Comparison of ENCODE assay signal across 9 cellular contexts in the genomic region with DNA sequence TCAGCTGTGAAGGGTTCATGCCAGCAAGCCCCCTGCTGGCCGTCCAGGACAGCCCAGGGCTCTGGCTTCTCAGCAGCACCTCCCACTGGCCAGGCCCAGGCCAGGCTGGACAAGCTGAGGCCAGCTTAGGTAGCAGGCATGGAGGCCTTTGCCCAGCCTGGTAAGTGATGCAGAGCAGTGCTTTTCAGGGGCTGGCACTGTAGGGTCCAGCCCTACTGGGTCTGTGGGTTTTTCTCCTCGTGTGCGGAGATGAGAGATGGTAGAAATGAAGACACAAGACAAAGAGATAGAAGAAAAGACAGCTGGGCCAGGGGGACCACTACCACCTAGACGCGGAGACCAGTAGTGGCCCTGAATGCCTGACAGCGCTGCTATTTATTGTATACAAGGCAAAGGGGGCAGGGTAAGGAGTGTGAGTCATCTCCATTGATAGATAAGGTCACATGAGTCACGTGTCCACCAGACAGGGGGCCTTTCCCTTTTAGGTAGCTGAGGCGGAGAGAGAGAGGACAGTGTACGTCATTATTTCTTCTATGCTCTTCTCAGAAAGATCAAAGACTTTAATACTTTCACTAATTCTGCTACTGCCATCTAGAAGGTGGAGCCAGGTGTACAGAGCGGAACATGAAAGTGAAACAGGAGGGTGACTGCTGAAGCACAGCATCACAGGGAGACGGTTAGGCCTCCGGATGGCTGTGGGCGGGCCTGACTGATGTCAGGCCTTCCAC. TPM values are rescaled to one million over a fixed set of nuclear protein-coding genes. Genes with fewer than 3 reads are reported as not detected.
A peak's percentile ranks its signal among the peaks of the same experiment; 100 is the strongest.
DNase-seq lines count a peak whose midpoint lies in the region; ATAC-seq and TF ChIP-seq lines count a peak whose summit lies in the region.
"Not testable (repeated sequence)": the region's sequence is repeated elsewhere in the genome, so short reads cannot be mapped to it uniquely, and the experiment has no call there.
"Had no signal": no experiment of that assay in that cellular context is flagged by ENCODE, and none has a peak within 500 bp of the region (broad histone marks: within the 10 kb centered on the region; RNA-seq: fewer than 3 reads in every experiment).

No MANE protein-coding gene starts in this region.

- TF ChIP-seq CTCF in GM13976 (IDR thresholded peaks at IDR 0.05; ENCODE audit: borderline replicate concordance, control extremely low read depth, extremely low read depth, insufficient read depth, missing control alignments): peak; percentile 37

- in situ Hi-C loops in GM13976 (cut with MboI; ENCODE audit: low sequenced_read_pairs, unreplicated experiment): not testable (repeated sequence)

- H3K9me3 Mint-ChIP-seq in activated naive CD8-positive, alpha-beta T cell treated with anti-CD3 and anti-CD28 coated beads for 36 hours: not testable (repeated sequence)

- not testable (repeated sequence) for H3K27me3 Mint-ChIP-seq in activated naive CD8-positive, alpha-beta T cell treated with anti-CD3 and anti-CD28 coated beads for 36 hours

- H3K4me3 ChIP-seq in MG63; subcutaneous abdominal adipose tissue (ENCODE audit: low read depth in 1 of 5, low read length in 5 of 5): not testable (repeated sequence)

- peaks cover 36% of the 10 kb centered on the region for H3K4me1 Mint-ChIP-seq in activated naive CD8-positive, alpha-beta T cell treated with anti-CD3 and anti-CD28 coated beads for 36 hours

- peak; percentile 80 for ATAC-seq in HG02588 (IDR thresholded peaks at IDR 0.05; ENCODE audit: unreplicated experiment)

- not testable (repeated sequence) for H3K27me3 ChIP-seq in MG63; subcutaneous abdominal adipose tissue (ENCODE audit: control insufficient read depth in 5 of 5, insufficient read depth in 4 of 5, low read length in 5 of 5)

- H3K9ac ChIP-seq in subcutaneous abdominal adipose tissue (ENCODE audit: low read length in 5 of 5): not testable (repeated sequence)

- H3K27ac ChIP-seq in subcutaneous abdominal adipose tissue (ENCODE audit: low read depth, low read length): peak overlapping the region; percentile 50

- H3K36me3 ChIP-seq in MG63 (peaks cover 26% of the 10 kb centered on the region), subcutaneous abdominal adipose tissue (ENCODE audit: control insufficient read depth in 5 of 5, insufficient read depth in 5 of 5, low read length in 5 of 5) (peaks cover 5 to 46% (median 31%) of the 10 kb centered on the region in 5 donors)

- peak overlapping the region; percentile 49 for H3K4me3 Mint-ChIP-seq in activated naive CD8-positive, alpha-beta T cell treated with anti-CD3 and anti-CD28 coated beads for 36 hours

- not testable (repeated sequence) for DNase-seq in GM13976 (ENCODE audit: low spot score)
- DNase-seq in MG63: peak; percentile 49
- peak; percentile 35 for DNase-seq in UCSD-AML1 (lab: John Stamatoyannopoulos, UW; ENCODE audit: unreplicated experiment)
- peak; percentile 81 for DNase-seq in activated naive CD8-positive, alpha-beta T cell treated with anti-CD3 and anti-CD28 coated beads for 36 hours
- peak; percentile 41 for DNase-seq in glomerular endothelial cell (ENCODE audit: extremely low read depth, low read depth, low spot score)
- DNase-seq in pons (ENCODE audit: low spot score): peak; percentile 44

- H3K27ac Mint-ChIP-seq in activated naive CD8-positive, alpha-beta T cell treated with anti-CD3 and anti-CD28 coated beads for 36 hours: peak overlapping the region; percentile 92

- H3K36me3 Mint-ChIP-seq in activated naive CD8-positive, alpha-beta T cell treated with anti-CD3 and anti-CD28 coated beads for 36 hours: peaks cover 38% of the 10 kb centered on the region

- not testable (repeated sequence) for H3K9me3 ChIP-seq in MG63; subcutaneous abdominal adipose tissue (ENCODE audit: control insufficient read depth in 5 of 5, low read length in 5 of 5)

- peaks cover 3 to 25% (median 19%) of the 10 kb centered on the region in 5 donors for H3K4me1 ChIP-seq in subcutaneous abdominal adipose tissue (ENCODE audit: control insufficient read depth in 5 of 5, insufficient read depth in 5 of 5, low read length in 5 of 5)

RNA-seq across cellular contexts. Expression of gene PILRB, which starts 13.2 kb away (rescaled TPM):
- total RNA-seq in MG63 (2014; rRNA removed; shearing (Covaris generic); ENCODE audit: low replicate concordance): 6.2 and 7.2 TPM in 2 replicates
- total RNA-seq in activated naive CD8-positive, alpha-beta T cell treated with anti-CD3 and anti-CD28 coated beads for 36 hours: 10 to 100 TPM; 24.5 to 28.3 TPM
- total RNA-seq in glomerular endothelial cell: 12.0 and 36.8 TPM in 2 replicates

RNA-seq across cellular contexts. Expression of gene PILRA, which starts 28.6 kb away (rescaled TPM):
- not detected in 2 replicates for total RNA-seq in MG63 (2014; rRNA removed; shearing (Covaris generic); ENCODE audit: low replicate concordance)
- under 1 TPM; 0.68 TPM for total RNA-seq in activated naive CD8-positive, alpha-beta T cell treated with anti-CD3 and anti-CD28 coated beads for 36 hours
- total RNA-seq in glomerular endothelial cell: 2.5 TPM in 1 of 2 replicates, not detected in the other

RNA-seq across cellular contexts. Expression of gene SPDYE3, which starts 37.2 kb away (rescaled TPM):
- not detected in 2 replicates for total RNA-seq in MG63 (2014; rRNA removed; shearing (Covaris generic); ENCODE audit: low replicate concordance)
- total RNA-seq in activated naive CD8-positive, alpha-beta T cell treated with anti-CD3 and anti-CD28 coated beads for 36 hours: not detected
- not detected in 2 replicates for total RNA-seq in glomerular endothelial cell
- total RNA-seq: right atrium auricular region had no signal
